ENCODE assay signal across 14 cellular contexts in genomic region chr15:98874773-98875172, GRCh38.
DNase-seq lines count a peak whose midpoint lies in the region; ATAC-seq and TF ChIP-seq lines count a peak whose summit lies in the region.
"Had no signal": no experiment of that assay in that cellular context is flagged by ENCODE, and none has a peak within 500 bp of the region (broad histone marks: within the 10 kb centered on the region; RNA-seq: fewer than 3 reads in every experiment).

No MANE protein-coding gene starts in this region.

- H3K36me3 ChIP-seq in SJSA1: no peaks in the 10 kb centered on the region
- H3K36me3 ChIP-seq: colonic mucosa had no signal

- ATAC-seq in GM21717 (IDR thresholded peaks at IDR 0.05; ENCODE audit: unreplicated experiment): no peak

- no peaks in the 10 kb centered on the region for H3K9me3 ChIP-seq in SJSA1 (replicated peaks)
- H3K9me3 ChIP-seq: colonic mucosa had no signal

- peak; percentile 47 for DNase-seq in GF-D8 (lab: John Stamatoyannopoulos, UW)
- no peak for DNase-seq in SJSA1 (ENCODE audit: low read depth in 1 of 2, low spot score in 2 of 2)
- peak; percentile 75 for DNase-seq in fibroblast of villous mesenchyme (ENCODE audit: low read depth)
- no peak for DNase-seq in LoVo (ENCODE audit: low spot score)
- DNase-seq in ureter (ENCODE audit: low spot score): no peak
- DNase-seq in DMS 273 (lab: John Stamatoyannopoulos, UW; ENCODE audit: unreplicated experiment): no peak
- DNase-seq: activated CD4-positive, alpha-beta T cell treated with anti-CD3 and anti-CD28 coated beads for 1 hour; activated gamma-delta T cell; colonic mucosa; midbrain; NCI-H187; stimulated activated CD4-positive, alpha-beta T cell treated with anti-CD3 and anti-CD28 coated beads, Interleukin-12 subunit alpha, Interleukin-12 subunit beta, amount 100 ng/mL, for 4 hours had no signal

- peaks cover 81% of the 10 kb centered on the region for H3K4me1 ChIP-seq in SJSA1 (replicated peaks)
- H3K4me1 ChIP-seq: colonic mucosa had no signal

- no peak for TF ChIP-seq CTCF in fibroblast of villous mesenchyme (IDR thresholded peaks at IDR 0.05; ENCODE audit: insufficient read depth, low read depth, low read length)

- no peak overlapping the region for H3K4me3 ChIP-seq in SJSA1
- H3K4me3 ChIP-seq in fibroblast of villous mesenchyme (ENCODE audit: low read depth, low read length): no peak overlapping the region
- H3K4me3 ChIP-seq in skin epidermis: no peak overlapping the region
- H3K4me3 ChIP-seq: colonic mucosa had no signal

- no peaks in the 10 kb centered on the region for H3K27me3 ChIP-seq in SJSA1 (replicated peaks)
- H3K27me3 ChIP-seq: colonic mucosa had no signal

- H3K27ac ChIP-seq in SJSA1 (peak overlapping the region; percentile 69), skin epidermis (peak overlapping the region in 12 of 21 experiments; percentile 14 to 74 (median 48))
- H3K27ac ChIP-seq: colonic mucosa had no signal

Comparison
In these comparisons a context has a peak if more than half of its experiments do, and no peak if none do; other contexts are left out.
1. DNase-seq: peak in GF-D8 (single experiment) and fibroblast of villous mesenchyme (single experiment); none in SJSA1 (0 of 2), LoVo (single experiment), ureter (single experiment) and DMS 273 (single experiment).